Comparison of ENCODE assay signal across 1 cellular context in genomic region chr14:58281969-58282368, GRCh38.
TF ChIP-seq lines count a peak whose summit lies in the region.

No MANE protein-coding gene starts in this region.

TF ChIP-seq in SK-N-SH, 30 proteins besides CTCF, POLR2A, EP300 and RAD21 (continued from another document):
- TF ChIP-seq ZBTB33 (IDR thresholded peaks at IDR 0.05; ENCODE audit: borderline replicate concordance, low read depth), result no peak
- no peak for TF ChIP-seq NRF1 (IDR thresholded peaks at IDR 0.05; ENCODE audit: low read depth, low read length)
- TF ChIP-seq MEF2A (IDR thresholded peaks at IDR 0.05; ENCODE audit: borderline replicate concordance, low read depth), result no peak
- TF ChIP-seq TEAD4 (IDR thresholded peaks at IDR 0.05; ENCODE audit: borderline replicate concordance, insufficient read depth), result no peak
- TF ChIP-seq EZH2phosphoT487 (IDR thresholded peaks at IDR 0.05; ENCODE audit: borderline replicate concordance, low read depth), result no peak
- TF ChIP-seq FOXM1 (IDR thresholded peaks at IDR 0.05; ENCODE audit: low read depth), result no peak
